7 cellular contexts compared by ENCODE assay signal in genomic region chr15:67908756-67909155, GRCh38.
"Had no signal": no experiment of that assay in that cellular context is flagged by ENCODE, and none has a peak within 500 bp of the region (broad histone marks: within the 10 kb centered on the region; RNA-seq: fewer than 3 reads in every experiment).

No MANE protein-coding gene starts in this region.

- H3K27ac ChIP-seq: HL-60 had no signal

- H3K27ac Mint-ChIP-seq: IgD-negative memory B cell had no signal

- FAIRE-seq: HepG2, HTR-8/SVneo had no signal

- H3K36me3 Mint-ChIP-seq: IgD-negative memory B cell had no signal

- ATAC-seq: HepG2 had no signal

- DNase-seq: IMR-90, KBM-7, KG1 had no signal

- H3K4me3 Mint-ChIP-seq: IgD-negative memory B cell had no signal
